In the genomic region with DNA sequence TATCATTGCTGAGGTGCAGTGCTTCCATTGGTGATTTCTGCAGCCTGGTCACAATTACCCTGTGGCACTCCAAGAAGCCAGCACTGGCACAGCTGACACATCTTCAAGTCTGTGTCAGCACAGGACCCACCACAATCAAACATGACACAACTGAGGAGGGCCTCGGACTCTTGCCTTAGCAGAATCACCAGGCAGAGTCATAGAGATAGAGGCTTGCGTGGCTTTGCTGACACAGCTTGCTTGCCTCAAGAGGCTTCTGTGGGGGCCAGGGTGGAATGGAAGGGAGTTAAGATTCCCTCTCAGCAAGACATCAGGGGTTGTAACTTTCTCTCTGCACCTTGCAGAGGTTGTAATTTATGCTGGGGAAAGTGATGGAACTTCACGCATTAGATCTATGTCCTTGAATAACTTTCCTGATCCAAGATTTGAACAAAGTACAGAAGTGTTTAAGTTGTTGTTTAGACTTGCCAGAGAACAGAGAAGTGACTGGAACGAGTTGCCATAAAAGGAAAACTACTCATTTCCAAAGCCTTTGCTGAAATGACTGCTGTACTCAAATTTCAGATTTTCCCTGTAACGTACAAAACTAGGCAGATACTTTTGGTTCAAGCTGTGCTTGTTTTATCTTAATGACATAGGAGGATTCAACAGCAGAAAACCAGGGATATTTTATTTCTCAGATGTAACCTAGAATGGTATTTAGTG, we compare ENCODE assay signal across 10 cellular contexts.
A peak's percentile ranks its signal among the peaks of the same experiment; 100 is the strongest.
DNase-seq lines count a peak whose midpoint lies in the region; ATAC-seq, FAIRE-seq and TF ChIP-seq lines count a peak whose summit lies in the region.
"Had no signal": no experiment of that assay in that cellular context is flagged by ENCODE, and none has a peak within 500 bp of the region (broad histone marks: within the 10 kb centered on the region; RNA-seq: fewer than 3 reads in every experiment).

No MANE protein-coding gene starts in this region.

- H3K36me3 ChIP-seq in astrocyte (ENCODE audit: insufficient read depth, low read length) (no peaks in the 10 kb centered on the region), hepatocyte (replicated peaks; ENCODE audit: insufficient read depth, low read depth) (no peaks in the 10 kb centered on the region), skeletal muscle satellite cell (ENCODE audit: insufficient read depth, low read length) (no peaks in the 10 kb centered on the region)

- H3K4me2 ChIP-seq in astrocyte (ENCODE audit: low read length) (peak overlapping the region; percentile 63), hepatocyte (peak overlapping the region; percentile 59), skeletal muscle satellite cell (ENCODE audit: low read length) (peak overlapping the region; percentile 72)

- H3K36me3 Mint-ChIP-seq in astrocyte (ENCODE audit: low read depth, unreplicated experiment): no peaks in the 10 kb centered on the region

- no peaks in the 10 kb centered on the region for H3K79me2 ChIP-seq in astrocyte (ENCODE audit: insufficient read depth, low read length)
- H3K79me2 ChIP-seq in hepatocyte: no peaks in the 10 kb centered on the region

- H3K9me2 ChIP-seq in hepatocyte (replicated peaks; ENCODE audit: insufficient read depth): no peaks in the 10 kb centered on the region

- H3K9ac ChIP-seq in astrocyte (ENCODE audit: low read length) (no peak overlapping the region), skeletal muscle satellite cell (ENCODE audit: low read depth, low read length) (peak overlapping the region; percentile 53)

- no peak for TF ChIP-seq CTCF in GM12865 (IDR thresholded peaks at IDR 0.05; ENCODE audit: insufficient read depth, low read depth, low read length, missing control alignments)
- no peak for TF ChIP-seq CTCF in astrocyte (IDR thresholded peaks at IDR 0.05; ENCODE audit: insufficient read depth, low read depth, low read length)
- no peak for TF ChIP-seq CTCF in hepatocyte (IDR thresholded peaks at IDR 0.05; ENCODE audit: poor library complexity)
- TF ChIP-seq CTCF in GM10266 (IDR thresholded peaks at IDR 0.05; ENCODE audit: control insufficient read depth, insufficient read depth, low read depth, missing control alignments): no peak

- H3K27me3 Mint-ChIP-seq in astrocyte (ENCODE audit: low read depth, unreplicated experiment): no peaks in the 10 kb centered on the region
- peaks cover 17% of the 10 kb centered on the region for H3K27me3 Mint-ChIP-seq in stimulated activated naive CD8-positive, alpha-beta T cell treated with anti-CD3 and anti-CD28 coated beads, Interleukin-15, amount 100 ng/mL, for 72 hours

- H3K4me3 ChIP-seq in GM12865 (ENCODE audit: low read depth, low read length): no peak overlapping the region
- no peak overlapping the region for H3K4me3 ChIP-seq in astrocyte (ENCODE audit: insufficient read depth, low read depth, low read length)
- H3K4me3 ChIP-seq in hepatocyte: no peak overlapping the region
- H3K4me3 ChIP-seq in skeletal muscle satellite cell (ENCODE audit: low read length): peak overlapping the region; percentile 16

- H2AFZ ChIP-seq in astrocyte (ENCODE audit: low read depth, low read length) (peak overlapping the region; percentile 57), hepatocyte (peak overlapping the region; percentile 20)

- no peak overlapping the region for H3K27ac Mint-ChIP-seq in astrocyte (ENCODE audit: unreplicated experiment)
- no peak overlapping the region for H3K27ac Mint-ChIP-seq in stimulated activated naive CD8-positive, alpha-beta T cell treated with anti-CD3 and anti-CD28 coated beads, Interleukin-15, amount 100 ng/mL, for 72 hours

- H3K4me1 Mint-ChIP-seq in astrocyte (ENCODE audit: low read depth, unreplicated experiment): peaks cover 8% of the 10 kb centered on the region
- no peaks in the 10 kb centered on the region for H3K4me1 Mint-ChIP-seq in stimulated activated naive CD8-positive, alpha-beta T cell treated with anti-CD3 and anti-CD28 coated beads, Interleukin-15, amount 100 ng/mL, for 72 hours

- H3K9me3 Mint-ChIP-seq in astrocyte (ENCODE audit: unreplicated experiment): peaks cover 5% of the 10 kb centered on the region
- H3K9me3 Mint-ChIP-seq in stimulated activated naive CD8-positive, alpha-beta T cell treated with anti-CD3 and anti-CD28 coated beads, Interleukin-15, amount 100 ng/mL, for 72 hours: peaks cover 6 to 28% of the 10 kb centered on the region in 2 donors

- peak; percentile 18 for DNase-seq in GM12865 (ENCODE audit: low read depth)
- peak; percentile 43 for DNase-seq in astrocyte (ENCODE audit: low read depth)
- DNase-seq in hepatocyte (ENCODE audit: low spot score): peak; percentile 44
- no peak for DNase-seq in NCI-H1417 (lab: John Stamatoyannopoulos, UW)
- DNase-seq in GM10266 (ENCODE audit: extremely low spot score): no peak
- DNase-seq in stimulated activated naive CD8-positive, alpha-beta T cell treated with anti-CD3 and anti-CD28 coated beads, Interleukin-15, amount 100 ng/mL, for 72 hours: no peak
- DNase-seq: COR-L47; stimulated activated naive CD4-positive, alpha-beta T cell treated with Interleukin-2 at 50 U/mL for 16 hours had no signal

- no peak for FAIRE-seq in astrocyte (lab: Jason Lieb, UNC)

- no peak for ATAC-seq in HG02884 (IDR thresholded peaks at IDR 0.05; ENCODE audit: unreplicated experiment)
- no peak for ATAC-seq in stimulated activated naive CD8-positive, alpha-beta T cell treated with anti-CD3 and anti-CD28 coated beads, Interleukin-15, amount 100 ng/mL, for 72 hours

- 39% methylated on average over 5 of the region's 5 CpGs for WGBS in hepatocyte (ENCODE audit: low lambda C conversion rate, missing lambda C conversion rate)

- H3K4me3 Mint-ChIP-seq in astrocyte (ENCODE audit: unreplicated experiment): no peak overlapping the region
- H3K4me3 Mint-ChIP-seq in stimulated activated naive CD8-positive, alpha-beta T cell treated with anti-CD3 and anti-CD28 coated beads, Interleukin-15, amount 100 ng/mL, for 72 hours: no peak overlapping the region

- no peaks in the 10 kb centered on the region for H3K9me3 ChIP-seq in astrocyte (ENCODE audit: insufficient read depth, low read depth, low read length)
- no peaks in the 10 kb centered on the region for H3K9me3 ChIP-seq in hepatocyte (ENCODE audit: low read depth)
- H3K9me3 ChIP-seq in skeletal muscle satellite cell (replicated peaks; ENCODE audit: low read length): no peaks in the 10 kb centered on the region

- no peaks in the 10 kb centered on the region for H4K20me1 ChIP-seq in astrocyte (ENCODE audit: insufficient read depth, low read length)
- H4K20me1 ChIP-seq in hepatocyte (ENCODE audit: insufficient read depth, poor library complexity, severe bottlenecking): no peaks in the 10 kb centered on the region

- H3K27me3 ChIP-seq in astrocyte (ENCODE audit: insufficient read depth, low read length) (no peaks in the 10 kb centered on the region), hepatocyte (no peaks in the 10 kb centered on the region), skeletal muscle satellite cell (ENCODE audit: control insufficient read depth, insufficient read depth, low read length) (no peaks in the 10 kb centered on the region)

- no peak overlapping the region for H3K27ac ChIP-seq in astrocyte (ENCODE audit: low read depth, low read length)
- H3K27ac ChIP-seq in hepatocyte: peak overlapping the region; percentile 76

- peaks cover 5% of the 10 kb centered on the region for H3K4me1 ChIP-seq in astrocyte (ENCODE audit: insufficient read depth, low read length)
- peaks cover 11% of the 10 kb centered on the region for H3K4me1 ChIP-seq in hepatocyte (ENCODE audit: insufficient read depth)
- peaks cover 26% of the 10 kb centered on the region for H3K4me1 ChIP-seq in skeletal muscle satellite cell (ENCODE audit: control insufficient read depth, insufficient read depth, low read length)

Comparison
In these comparisons a context has a peak if more than half of its experiments do, and no peak if none do; other contexts are left out.
1. DNase-seq: peak in GM12865 (single experiment), astrocyte (single experiment) and hepatocyte (single experiment); none in NCI-H1417 (0 of 3), GM10266 (single experiment) and stimulated activated naive CD8-positive, alpha-beta T cell treated with anti-CD3 and anti-CD28 coated beads, Interleukin-15, amount 100 ng/mL, for 72 hours (0 of 2).
2. Peak in every context shown above with its lines, with median percentiles within 50 percentile points of each other: H3K4me2 ChIP-seq.